Comparison of ENCODE assay signal across 8 cellular contexts in the genomic region with DNA sequence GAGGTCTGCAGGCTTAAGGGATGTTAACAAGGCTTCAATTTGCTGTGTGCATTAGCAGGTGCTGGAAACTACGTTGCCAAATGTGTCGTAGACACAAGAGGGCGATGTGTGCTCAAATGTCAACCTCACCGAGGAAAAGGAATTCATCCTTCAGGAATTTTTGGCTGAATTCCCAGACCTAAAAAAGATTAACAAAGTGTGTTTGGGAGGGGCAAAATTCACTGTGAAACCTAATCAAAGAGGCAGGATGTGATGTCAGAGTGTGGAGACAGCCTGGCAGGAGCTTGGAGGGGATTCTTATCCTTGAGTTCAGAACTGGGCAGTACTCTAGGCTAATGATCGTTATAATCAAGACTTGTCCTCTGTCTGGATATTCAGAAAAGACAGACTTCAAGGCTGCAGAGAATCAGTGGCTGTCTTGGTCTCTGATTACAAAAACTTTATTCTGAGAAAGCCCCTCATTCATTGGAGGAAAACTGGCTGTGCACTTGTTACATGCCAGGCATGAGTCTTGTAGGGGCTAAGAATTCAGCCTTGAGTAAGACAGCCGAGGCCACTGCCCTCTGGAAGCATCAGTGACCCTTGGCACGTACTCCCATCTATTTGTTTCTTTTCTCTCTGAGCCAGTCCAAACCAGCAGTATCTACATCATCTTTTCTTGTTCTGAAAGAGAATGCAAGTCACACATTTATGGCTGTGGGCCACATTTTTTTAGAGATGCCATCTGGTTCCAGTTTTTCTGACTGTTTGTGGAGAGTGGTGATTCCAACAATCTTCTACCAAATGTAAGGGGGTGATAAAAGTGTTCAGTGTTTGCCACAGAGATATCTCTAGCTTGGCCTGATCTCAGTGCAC. TPM values are rescaled to one million over a fixed set of nuclear protein-coding genes. Genes with fewer than 3 reads are reported as not detected.
DNase-seq lines count a peak whose midpoint lies in the region; ATAC-seq and TF ChIP-seq lines count a peak whose summit lies in the region.

No MANE protein-coding gene starts in this region.

- no peak for TF ChIP-seq POLR2A in prostate gland (IDR thresholded peaks at IDR 0.05)

- no peaks in the 10 kb centered on the region for H3K36me3 ChIP-seq in prostate gland

- peak overlapping the region; percentile 58 for H3K27ac ChIP-seq in angular gyrus (ENCODE audit: low read depth, low read length)
- no peak overlapping the region for H3K27ac ChIP-seq in prostate gland

- H3K27me3 ChIP-seq in prostate gland (replicated peaks; ENCODE audit: insufficient read depth): no peaks in the 10 kb centered on the region

- no peaks in the 10 kb centered on the region for H3K9me3 ChIP-seq in prostate gland

- 3% methylated on average over 7 of the region's 7 CpGs for WGBS in prostate gland

- TF ChIP-seq CTCF in prostate gland (IDR thresholded peaks at IDR 0.05): peak; percentile 17 to 64 (median 53)

- intact Hi-C loops in left ventricle myocardium superior (cut with micrococcal nuclease): no loop called here
- intact Hi-C loops in prostate gland (cut with DNase I): loop anchor here (5.0 kb wide), 1 partner anchor 361 kb away; no protein-coding TSS in a partner anchor

- DNase-seq in SKM-1 treated with dmso at 0.1 percent for 144 hours (lab: John Stamatoyannopoulos, UW; ENCODE audit: unreplicated experiment) (peak; percentile 16), SKM-1 (lab: John Stamatoyannopoulos, UW; ENCODE audit: unreplicated experiment) (no peak), NCI-H345 (lab: John Stamatoyannopoulos, UW) (peak; percentile 93), left ventricle myocardium superior (peak; percentile 32), prostate gland (ENCODE audit: low spot score) (peak; percentile 39), activated gamma-delta T cell treated with Interleukin-2 at 50 U/mL for 16 hours (no peak)

- H3K4me3 ChIP-seq in prostate gland: no peak overlapping the region

- H3K4me1 ChIP-seq in prostate gland (replicated peaks): no peaks in the 10 kb centered on the region

- ATAC-seq in HG02885 (IDR thresholded peaks at IDR 0.05; ENCODE audit: poor library complexity, unreplicated experiment) (peak; percentile 39), left ventricle myocardium superior (peak; percentile 86)

RNA-seq across cellular contexts. Expression of a gene that starts 18.7 kb away (rescaled TPM):
- total RNA-seq in left ventricle myocardium superior (not detected), prostate gland (not detected)

RNA-seq across cellular contexts. Expression of a gene that starts 27.3 kb away (rescaled TPM):
- not detected for total RNA-seq in left ventricle myocardium superior
- total RNA-seq in prostate gland: not detected

Comparison
In these comparisons a context has a peak if more than half of its experiments do, and no peak if none do; other contexts are left out.
1. DNase-seq: peak in SKM-1 treated with dmso at 0.1 percent for 144 hours (single experiment), NCI-H345 (single experiment), left ventricle myocardium superior (single experiment) and prostate gland (single experiment); none in SKM-1 (single experiment) and activated gamma-delta T cell treated with Interleukin-2 at 50 U/mL for 16 hours (single experiment).